Comparison of ENCODE assay signal across 10 cellular contexts in the genomic region with DNA sequence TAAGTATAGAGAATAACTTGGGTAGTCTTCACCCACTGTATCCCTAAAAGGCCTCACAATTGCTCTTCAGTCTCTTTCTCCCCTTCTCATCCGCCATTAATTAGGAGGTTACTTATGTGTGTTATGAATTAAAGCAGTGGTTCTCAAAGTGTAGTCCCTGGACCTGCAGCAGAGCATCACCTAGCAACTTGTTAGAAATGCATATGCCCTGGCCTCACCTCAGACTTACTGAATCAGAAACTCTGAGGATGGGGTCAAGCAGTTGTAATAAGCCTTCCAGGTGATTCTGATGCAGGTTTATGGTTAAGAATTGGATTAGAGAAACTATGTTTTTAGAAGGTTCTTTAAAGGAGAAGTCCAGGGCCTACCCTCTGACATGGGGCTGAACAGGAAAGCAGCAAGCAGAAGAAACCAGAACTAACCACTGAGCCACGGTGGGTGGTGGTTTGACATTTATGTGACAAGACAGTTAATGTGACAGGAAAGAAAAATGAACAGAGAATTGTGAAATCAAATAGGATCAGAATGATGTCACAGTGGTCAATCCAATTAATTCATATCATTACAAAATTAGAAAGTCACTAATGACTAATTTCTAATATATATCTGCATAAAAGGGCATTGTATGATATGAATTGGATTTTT. TPM values are rescaled to one million over a fixed set of nuclear protein-coding genes. Genes with fewer than 3 reads are reported as not detected.
A peak's percentile ranks its signal among the peaks of the same experiment; 100 is the strongest.
DNase-seq lines count a peak whose midpoint lies in the region; ATAC-seq and TF ChIP-seq lines count a peak whose summit lies in the region.
"Had no signal": no experiment of that assay in that cellular context is flagged by ENCODE, and none has a peak within 500 bp of the region (broad histone marks: within the 10 kb centered on the region; RNA-seq: fewer than 3 reads in every experiment).

No MANE protein-coding gene starts in this region.

- no peaks in the 10 kb centered on the region for H3K27me3 Mint-ChIP-seq in CD4-positive, CD25-positive, alpha-beta regulatory T cell
- H3K27me3 Mint-ChIP-seq in T-helper 2 cell treated with Interferon-gamma antibody and Interleukin-4, amounts not matched to agents 5 μg/mL and 100 μg/mL, for 36 hours (ENCODE audit: low read depth), result no peaks in the 10 kb centered on the region

- H3K36me3 Mint-ChIP-seq in CD4-positive, CD25-positive, alpha-beta regulatory T cell, result peaks cover 4% of the 10 kb centered on the region
- H3K36me3 Mint-ChIP-seq in T-helper 2 cell treated with Interferon-gamma antibody and Interleukin-4, amounts not matched to agents 5 μg/mL and 100 μg/mL, for 36 hours (ENCODE audit: low read depth), result peaks cover 16% of the 10 kb centered on the region

- peak overlapping the region; percentile 73 for H3K27ac ChIP-seq in CD4-positive, CD25-positive, alpha-beta regulatory T cell (ENCODE audit: insufficient read depth, low read length, poor library complexity, severe bottlenecking)
- H3K27ac ChIP-seq in mucosa of rectum (ENCODE audit: low read depth in 2 of 2, low read length in 2 of 2), result peak overlapping the region; percentile 59 to 63
- H3K27ac ChIP-seq: SK-N-MC had no signal

- peak in 1 of 3 donors; percentile 80 for DNase-seq in CD4-positive, CD25-positive, alpha-beta regulatory T cell
- peak; percentile 63 for DNase-seq in T-helper 2 cell treated with Interferon-gamma antibody and Interleukin-4, amounts not matched to agents 5 μg/mL and 100 μg/mL, for 36 hours (ENCODE audit: low spot score)
- DNase-seq in SK-N-DZ (ENCODE audit: low spot score) (no peak), mucosa of gallbladder (ENCODE audit: low spot score) (no peak), NCI-H345 (lab: John Stamatoyannopoulos, UW) (no peak), GM13977 (ENCODE audit: low spot score) (no peak)
- DNase-seq: stimulated activated CD8-positive, alpha-beta memory T cell treated with anti-CD3 and anti-CD28 coated beads, Interleukin-4, amount 100 ng/mL, for 48 hours had no signal

- H3K9ac ChIP-seq in mucosa of rectum (ENCODE audit: low read depth in 1 of 2, low read length in 2 of 2), result no peak overlapping the region

- ATAC-seq in CD4-positive, CD25-positive, alpha-beta regulatory T cell (ENCODE audit: low read depth in 2 of 2), result peak; percentile 38 to 47
- ATAC-seq in GM21723 (IDR thresholded peaks at IDR 0.05; ENCODE audit: unreplicated experiment), result peak; percentile 47

- H3K27ac Mint-ChIP-seq in CD4-positive, CD25-positive, alpha-beta regulatory T cell, result peak overlapping the region; percentile 33 to 87 (median 55)
- peak overlapping the region; percentile 89 for H3K27ac Mint-ChIP-seq in T-helper 2 cell treated with Interferon-gamma antibody and Interleukin-4, amounts not matched to agents 5 μg/mL and 100 μg/mL, for 36 hours

- H3K4me3 ChIP-seq in CD4-positive, CD25-positive, alpha-beta regulatory T cell (ENCODE audit: low read depth, low read length), result peak overlapping the region; percentile 34
- H3K4me3 ChIP-seq in mucosa of rectum (ENCODE audit: low read length in 2 of 2), result no peak overlapping the region
- H3K4me3 ChIP-seq: SK-N-MC had no signal

- H3K4me1 ChIP-seq in CD4-positive, CD25-positive, alpha-beta regulatory T cell (ENCODE audit: control insufficient read depth, insufficient read depth, low read length, poor library complexity, severe bottlenecking), result peaks cover 30% of the 10 kb centered on the region
- peaks cover 0 to 2% of the 10 kb centered on the region in 2 donors for H3K4me1 ChIP-seq in mucosa of rectum (ENCODE audit: control insufficient read depth in 2 of 2, insufficient read depth in 2 of 2, low read length in 2 of 2)

- H3K4me3 Mint-ChIP-seq in CD4-positive, CD25-positive, alpha-beta regulatory T cell, result peak overlapping the region in 2 of 4 donors; percentile 25 to 28
- peak overlapping the region; percentile 42 for H3K4me3 Mint-ChIP-seq in T-helper 2 cell treated with Interferon-gamma antibody and Interleukin-4, amounts not matched to agents 5 μg/mL and 100 μg/mL, for 36 hours

- in situ Hi-C loops in GM13977 (cut with MboI; ENCODE audit: low pct_unique_long_range_greater_than_20kb, low sequenced_read_pairs, unreplicated experiment), result no loop called here

- no peaks in the 10 kb centered on the region for H3K27me3 ChIP-seq in CD4-positive, CD25-positive, alpha-beta regulatory T cell (ENCODE audit: control insufficient read depth, insufficient read depth, low read length)
- H3K27me3 ChIP-seq in mucosa of rectum (ENCODE audit: control insufficient read depth in 2 of 2, insufficient read depth in 2 of 2, low read length in 2 of 2), result no peaks in the 10 kb centered on the region

- H3K4me1 Mint-ChIP-seq in CD4-positive, CD25-positive, alpha-beta regulatory T cell, result peaks cover 2 to 56% (median 44%) of the 10 kb centered on the region in 4 donors
- peaks cover 63% of the 10 kb centered on the region for H3K4me1 Mint-ChIP-seq in T-helper 2 cell treated with Interferon-gamma antibody and Interleukin-4, amounts not matched to agents 5 μg/mL and 100 μg/mL, for 36 hours (ENCODE audit: low read depth)

- TF ChIP-seq CTCF in GM13977 (IDR thresholded peaks at IDR 0.05; ENCODE audit: extremely low read depth, insufficient read depth, missing control alignments), result no peak

- H3K36me3 ChIP-seq in CD4-positive, CD25-positive, alpha-beta regulatory T cell (ENCODE audit: control insufficient read depth, insufficient read depth, low read length), result no peaks in the 10 kb centered on the region
- H3K36me3 ChIP-seq in mucosa of rectum (ENCODE audit: control insufficient read depth in 2 of 2, insufficient read depth in 2 of 2, low read length in 2 of 2), result no peaks in the 10 kb centered on the region

- no peaks in the 10 kb centered on the region for H3K9me3 ChIP-seq in CD4-positive, CD25-positive, alpha-beta regulatory T cell (ENCODE audit: control insufficient read depth in 2 of 2, low read length in 2 of 2)
- no peaks in the 10 kb centered on the region for H3K9me3 ChIP-seq in mucosa of rectum (ENCODE audit: control insufficient read depth in 2 of 2, low read length in 2 of 2)

- H3K9me3 Mint-ChIP-seq in CD4-positive, CD25-positive, alpha-beta regulatory T cell, result peaks cover 0 to 5% (median 0%) of the 10 kb centered on the region in 7 donors
- H3K9me3 Mint-ChIP-seq in T-helper 2 cell treated with Interferon-gamma antibody and Interleukin-4, amounts not matched to agents 5 μg/mL and 100 μg/mL, for 36 hours, result peaks cover 12% of the 10 kb centered on the region

RNA-seq across cellular contexts. Expression of a gene that starts 37.6 kb away (rescaled TPM):
- 49.4 TPM for total RNA-seq in CD4-positive, CD25-positive, alpha-beta regulatory T cell
- polyA plus RNA-seq in CD4-positive, CD25-positive, alpha-beta regulatory T cell, result 10 to 100 TPM in 3 of 4 donors, 1 to 10 TPM in 1; 3.5 to 38.3 (median 17.9) TPM
- 0.21 and 0.25 TPM in 2 replicates for polyA plus RNA-seq in SK-N-DZ (2014; cell fraction: cytosol; rRNA removed)
- polyA plus RNA-seq in SK-N-DZ (2014; cell fraction: nucleus; rRNA removed), result 0.05 and 0.06 TPM in 2 replicates
- total RNA-seq in mucosa of gallbladder, result 68.3 TPM
